8 cellular contexts compared by ENCODE assay signal in genomic region chr4:147096667-147097604, GRCh38.
DNase-seq lines count a peak whose midpoint lies in the region; FAIRE-seq and TF ChIP-seq lines count a peak whose summit lies in the region.

No MANE protein-coding gene starts in this region.

- POLR2A ChIA-PET in AG04450 (lab: Yijun Ruan, JAX): interaction anchor here (0.6 to 1.4 kb wide), 2 partner anchors 47 to 620 kb away, joined by 5 to 7 read pairs; no protein-coding TSS in a partner anchor

- H3K36me3 ChIP-seq in SU-DHL-6 (ENCODE audit: low read length): no peaks in the 10 kb centered on the region

- H3K4me3 ChIP-seq in AG04450 (ENCODE audit: low read depth, low read length): no peak overlapping the region
- no peak overlapping the region for H3K4me3 ChIP-seq in SU-DHL-6 (ENCODE audit: insufficient read depth, low read length, poor library complexity, severe bottlenecking)

- in situ Hi-C loops in GM13976 (cut with MboI; ENCODE audit: low sequenced_read_pairs, unreplicated experiment): loop anchor here (10.0 to 25.0 kb wide), 2 partner anchors 72 to 760 kb away; no protein-coding TSS in a partner anchor

- H3K9me3 ChIP-seq in AG04450 (ENCODE audit: control insufficient read depth, insufficient read depth, low read length): no peaks in the 10 kb centered on the region
- H3K9me3 ChIP-seq in SU-DHL-6 (ENCODE audit: insufficient read depth, low read length): no peaks in the 10 kb centered on the region

- CTCF ChIA-PET in AG04450 (lab: Charles Lee): interaction anchor here (0.5 to 3.2 kb wide), 74 partner anchors 8 to 1613 kb away, joined by 3 to 148 read pairs (median 4); partner anchors contain the start of genes PRMT9, TMEM184C and TTC29

- no peak overlapping the region for H3K9ac ChIP-seq in SU-DHL-6 (ENCODE audit: low read length)

- no peaks in the 10 kb centered on the region for H3K79me2 ChIP-seq in SU-DHL-6 (ENCODE audit: insufficient read depth, low read length)

- H3K4me2 ChIP-seq in SU-DHL-6 (ENCODE audit: low read depth, low read length, poor library complexity, severe bottlenecking): no peak overlapping the region

- H3K27me3 ChIP-seq in AG04450 (ENCODE audit: control insufficient read depth, insufficient read depth, low read length) (peaks cover 2% of the 10 kb centered on the region), SU-DHL-6 (ENCODE audit: low read length) (no peaks in the 10 kb centered on the region)

- TF ChIP-seq CTCF in AG04450 (IDR thresholded peaks at IDR 0.05; ENCODE audit: low read depth, low read length): peak; percentile 60
- peak; percentile 41 for TF ChIP-seq CTCF in GM13976 (IDR thresholded peaks at IDR 0.05; ENCODE audit: borderline replicate concordance, control extremely low read depth, extremely low read depth, insufficient read depth, missing control alignments)
- TF ChIP-seq CTCF in SU-DHL-6 (IDR thresholded peaks at IDR 0.05; ENCODE audit: insufficient read depth, low read length, poor library complexity, severe bottlenecking): peak; percentile 50

- no peaks in the 10 kb centered on the region for H4K20me1 ChIP-seq in SU-DHL-6 (ENCODE audit: low read depth, low read length)

- H3K27ac ChIP-seq in AG04450 (ENCODE audit: low read depth, low read length) (no peak overlapping the region), SU-DHL-6 (ENCODE audit: low read depth, low read length) (no peak overlapping the region)

- peak; percentile 95 for FAIRE-seq in frontal cortex (lab: Jason Lieb, UNC)

- peak; percentile 15 for DNase-seq in AG04450 (ENCODE audit: low read depth, low spot score)
- DNase-seq in GM13976 (ENCODE audit: low spot score): peak; percentile 37
- peak; percentile 46 for DNase-seq in HT-29 (ENCODE audit: low spot score)
- DNase-seq in frontal cortex (ENCODE audit: low spot score in 2 of 2): peak in 1 of 2 donors; percentile 24
- peak; percentile 50 for DNase-seq in retina
- DNase-seq in NCI-H2196 treated with DMSO at 0.1 percent for 48 hours (lab: John Stamatoyannopoulos, UW; ENCODE audit: unreplicated experiment): no peak
- no peak for DNase-seq in activated T-cell treated with anti-CD3 and anti-CD28 coated beads, Interleukin-2, amount 50 U/mL, for 1 hour

- H3F3A ChIP-seq in SU-DHL-6 (ENCODE audit: insufficient read depth): 0 out of 2 replicates have a peak, but pooled peaks cover 4% of the 10 kb centered on the region

- no peak overlapping the region for H2AFZ ChIP-seq in SU-DHL-6 (ENCODE audit: low read depth, low read length, severe bottlenecking)

- H3K9me2 ChIP-seq in SU-DHL-6 (replicated peaks; ENCODE audit: insufficient read depth, low read length): no peaks in the 10 kb centered on the region

Comparison
In these comparisons a context has a peak if more than half of its experiments do, and no peak if none do; other contexts are left out.
1. DNase-seq: peak in AG04450 (single experiment), GM13976 (single experiment), HT-29 (single experiment) and retina (single experiment); none in NCI-H2196 treated with DMSO at 0.1 percent for 48 hours (single experiment) and activated T-cell treated with anti-CD3 and anti-CD28 coated beads, Interleukin-2, amount 50 U/mL, for 1 hour (single experiment).
2. Peak in every context shown above with its lines, with median percentiles within 50 percentile points of each other: CTCF ChIP-seq.